Comparison of ENCODE assay signal across 19 cellular contexts in genomic region chr20:56463428-56463827, GRCh38. TPM values are rescaled to one million over a fixed set of nuclear protein-coding genes. Genes with fewer than 3 reads are reported as not detected.
A peak's percentile ranks its signal among the peaks of the same experiment; 100 is the strongest.
DNase-seq lines count a peak whose midpoint lies in the region; ATAC-seq lines count a peak whose summit lies in the region.
"Had no signal": no experiment of that assay in that cellular context is flagged by ENCODE, and none has a peak within 500 bp of the region (broad histone marks: within the 10 kb centered on the region; RNA-seq: fewer than 3 reads in every experiment).

No MANE protein-coding gene starts in this region.

- H3K4me3 Mint-ChIP-seq in activated naive CD8-positive, alpha-beta T cell treated with anti-CD3 and anti-CD28 coated beads, Interleukin-2, amount 10 ng/mL, durations not matched to agents 7 days and 5 days = peak overlapping the region; percentile 69

- no peaks in the 10 kb centered on the region for H3K9me3 Mint-ChIP-seq in activated naive CD8-positive, alpha-beta T cell treated with anti-CD3 and anti-CD28 coated beads, Interleukin-2, amount 10 ng/mL, durations not matched to agents 7 days and 5 days

- peak overlapping the region; percentile 51 to 90 (median 68); a peak in 21 of 22 replicates for H3K27ac ChIP-seq in BLaER1 treated with 17β-estradiol and CSF1 and Interleukin-3, amounts not matched to agents 10 nM and 100 nM
- H3K27ac ChIP-seq: gastroesophageal sphincter, left ventricle myocardium inferior, parathyroid adenoma had no signal

- peaks cover 58% of the 10 kb centered on the region for H3K4me1 Mint-ChIP-seq in activated naive CD8-positive, alpha-beta T cell treated with anti-CD3 and anti-CD28 coated beads, Interleukin-2, amount 10 ng/mL, durations not matched to agents 7 days and 5 days

- H3K27ac Mint-ChIP-seq in activated naive CD8-positive, alpha-beta T cell treated with anti-CD3 and anti-CD28 coated beads, Interleukin-2, amount 10 ng/mL, durations not matched to agents 7 days and 5 days = peak overlapping the region; percentile 80

- H3K4me3 ChIP-seq in BLaER1 treated with 17β-estradiol and CSF1 and Interleukin-3, amounts not matched to agents 10 nM and 100 nM = peak overlapping the region in 2 of 10 experiments; percentile 8; a peak in 4 of 20 replicates
- H3K4me3 ChIP-seq: gastroesophageal sphincter, left ventricle myocardium inferior had no signal

- H3K4me1 ChIP-seq in BLaER1 treated with 17β-estradiol and CSF1 and Interleukin-3, amounts not matched to agents 10 nM and 100 nM = peaks cover 69 to 85% (median 77%) of the 10 kb centered on the region in 10 experiments
- H3K4me1 ChIP-seq: parathyroid adenoma had no signal

- H3K27me3 ChIP-seq in BLaER1 treated with 17β-estradiol and CSF1 and Interleukin-3, amounts not matched to agents 10 nM and 100 nM = no peaks in the 10 kb centered on the region; a peak in 1 of 22 replicates
- H3K27me3 ChIP-seq: gastroesophageal sphincter had no signal

- H3K36me3 Mint-ChIP-seq in activated naive CD8-positive, alpha-beta T cell treated with anti-CD3 and anti-CD28 coated beads, Interleukin-2, amount 10 ng/mL, durations not matched to agents 7 days and 5 days = peaks cover 21% of the 10 kb centered on the region

- H3K9me3 ChIP-seq in BLaER1 treated with 17β-estradiol and CSF1 and Interleukin-3, amounts not matched to agents 10 nM and 100 nM (replicated peaks in 1 of 11) = no peaks in the 10 kb centered on the region
- H3K9me3 ChIP-seq: gastroesophageal sphincter, left ventricle myocardium inferior had no signal

- peak overlapping the region in 8 of 11 experiments; percentile 8 to 55 (median 36); a peak in 10 of 22 replicates for H3K9ac ChIP-seq in BLaER1 treated with 17β-estradiol and CSF1 and Interleukin-3, amounts not matched to agents 10 nM and 100 nM
- H3K9ac ChIP-seq: parathyroid adenoma had no signal

- no peaks in the 10 kb centered on the region for H3K27me3 Mint-ChIP-seq in activated naive CD8-positive, alpha-beta T cell treated with anti-CD3 and anti-CD28 coated beads, Interleukin-2, amount 10 ng/mL, durations not matched to agents 7 days and 5 days

- POLR2A ChIA-PET in activated naive CD8-positive, alpha-beta T cell treated with anti-CD3 and anti-CD28 coated beads, Interleukin-2, amount 10 ng/mL, durations not matched to agents 7 days and 5 days (lab: Charles Lee) = interaction anchor here (0.6 to 3.5 kb wide), 8 partner anchors 16 to 71 kb away, joined by 3 to 18 read pairs (median 9); partner anchors contain the start of genes AURKA, CASS4 and CSTF1

- peaks cover 0 to 3% (median 0%) of the 10 kb centered on the region in 11 experiments; a peak in 1 of 22 replicates for H3K36me3 ChIP-seq in BLaER1 treated with 17β-estradiol and CSF1 and Interleukin-3, amounts not matched to agents 10 nM and 100 nM
- H3K36me3 ChIP-seq: left ventricle myocardium inferior had no signal

- peak overlapping the region; percentile 59 to 92 (median 84) for H3K4me2 ChIP-seq in BLaER1 treated with 17β-estradiol and CSF1 and Interleukin-3, amounts not matched to agents 10 nM and 100 nM

- ATAC-seq in activated naive CD8-positive, alpha-beta T cell treated with anti-CD3 and anti-CD28 coated beads, Interleukin-2, amount 10 ng/mL, durations not matched to agents 7 days and 5 days (ENCODE audit: low read depth) = no peak
- ATAC-seq in HG03354 (IDR thresholded peaks at IDR 0.05; ENCODE audit: poor library complexity, severe bottlenecking, unreplicated experiment) (no peak), GM21723 (IDR thresholded peaks at IDR 0.05; ENCODE audit: unreplicated experiment) (no peak)
- ATAC-seq: gastroesophageal sphincter, HCT116 had no signal

- no peaks in the 10 kb centered on the region for H4K20me1 ChIP-seq in BLaER1 treated with 17β-estradiol and CSF1 and Interleukin-3, amounts not matched to agents 10 nM and 100 nM

- DNase-seq in GF-D8 (lab: John Stamatoyannopoulos, UW) = peak; percentile 57
- DNase-seq in SKM-1 (lab: John Stamatoyannopoulos, UW; ENCODE audit: unreplicated experiment) = peak; percentile 30
- DNase-seq in activated naive CD8-positive, alpha-beta T cell treated with anti-CD3 and anti-CD28 coated beads, Interleukin-2, amount 10 ng/mL, durations not matched to agents 7 days and 5 days = no peak
- DNase-seq in NCI-H524 treated with DMSO at 0.1 percent for 48 hours (lab: John Stamatoyannopoulos, UW) = no peak
- DNase-seq in COLO829 (ENCODE audit: low spot score) = no peak
- DNase-seq: activated CD4-positive, alpha-beta T cell treated with anti-CD3 and anti-CD28 coated beads, Interleukin-2, amount 50 U/mL, for 4 hours; cortex of kidney; DMS153; left ventricle myocardium inferior; NCI-H1105 treated with DMSO at 0.1 percent for 48 hours; NCI-H82; stimulated activated CD4-positive, alpha-beta T cell treated with anti-CD3 and anti-CD28 coated beads, Interleukin-4, amount 100 ng/mL, for 24 hours; stimulated activated CD8-positive, alpha-beta memory T cell treated with anti-CD3 and anti-CD28 coated beads, Interleukin-4, amount 100 ng/mL, for 48 hours had no signal

RNA-seq across cellular contexts. Expression of gene RTF2, which starts 5.0 kb away (rescaled TPM):
- 100 to 1,000 TPM in 1 of 2 experiments, 10 to 100 TPM in 1; 99.8 to 101 TPM for total RNA-seq in activated naive CD8-positive, alpha-beta T cell treated with anti-CD3 and anti-CD28 coated beads, Interleukin-2, amount 10 ng/mL, durations not matched to agents 7 days and 5 days

RNA-seq across cellular contexts. Expression of gene CASS4, which starts 51.4 kb away (rescaled TPM):
- total RNA-seq in activated naive CD8-positive, alpha-beta T cell treated with anti-CD3 and anti-CD28 coated beads, Interleukin-2, amount 10 ng/mL, durations not matched to agents 7 days and 5 days = 10 to 100 TPM; 14.2 to 18.7 TPM

Comparison
In these comparisons a context has a peak if more than half of its experiments do, and no peak if none do; other contexts are left out.
1. DNase-seq: peak in GF-D8 (single experiment) and SKM-1 (single experiment); none in activated naive CD8-positive, alpha-beta T cell treated with anti-CD3 and anti-CD28 coated beads, Interleukin-2, amount 10 ng/mL, durations not matched to agents 7 days and 5 days (single experiment), NCI-H524 treated with DMSO at 0.1 percent for 48 hours (single experiment) and COLO829 (single experiment).